Comparison of ENCODE assay signal across 25 cellular contexts in genomic region chr5:2482778-2483177, GRCh38.
"Had no signal": no experiment of that assay in that cellular context is flagged by ENCODE, and none has a peak within 500 bp of the region (broad histone marks: within the 10 kb centered on the region; RNA-seq: fewer than 3 reads in every experiment).

No MANE protein-coding gene starts in this region.

- H3K27ac ChIP-seq: esophagus muscularis mucosa, foreskin keratinocyte, gastroesophageal sphincter, heart left ventricle, hepatocyte, ovary, psoas muscle, skin epidermis, spleen, testis, tibial artery had no signal

- H3K27me3 ChIP-seq: foreskin keratinocyte, hepatocyte, ovary, spleen, testis, tibial artery had no signal

- H3K4me2 ChIP-seq: hepatocyte had no signal

- H2AFZ ChIP-seq: hepatocyte had no signal

- H3K36me3 ChIP-seq: esophagus muscularis mucosa, gastroesophageal sphincter, heart left ventricle, ovary, spleen, tibial artery had no signal

- DNase-seq: dermis blood vessel endothelial cell; effector memory CD4-positive, alpha-beta T cell; foreskin keratinocyte; heart left ventricle; kidney; natural killer cell; occipital lobe; ovary; posterior cingulate gyrus; psoas muscle; right cardiac atrium; spleen; stimulated activated CD4-positive, alpha-beta T cell treated with anti-CD3 and anti-CD28 coated beads, Interleukin-4, amount 100 ng/mL, for 4 hours; stimulated activated naive CD8-positive, alpha-beta T cell treated with anti-CD3 and anti-CD28 coated beads, Interleukin-15, Interleukin-2, amounts not matched to agents 100 U/mL and 50 U/mL, for 24 hours; substantia nigra; testis; tibial artery had no signal

- H3K4me1 ChIP-seq: esophagus muscularis mucosa, foreskin keratinocyte, gastroesophageal sphincter, heart left ventricle, psoas muscle, spleen, testis, tibial artery had no signal

- ATAC-seq: foreskin keratinocyte; gastroesophageal sphincter; heart left ventricle; left lobe of liver; natural killer cell; psoas muscle; right cardiac atrium; stimulated activated memory B cell treated with anti-CD40 and anti-IgM and Interleukin-4, amounts not matched to agents 10 μg/mL and 1 μg/mL and 100 μg/mL, for 72 hours; stimulated activated naive CD8-positive, alpha-beta T cell treated with anti-CD3 and anti-CD28 coated beads, Interleukin-15, Interleukin-2, amounts not matched to agents 100 U/mL and 50 U/mL, for 24 hours had no signal

- H3K9me3 ChIP-seq: ovary, testis had no signal

- H3K79me2 ChIP-seq: hepatocyte had no signal

- FAIRE-seq: endothelial cell of umbilical vein, kidney had no signal

- H3K4me3 ChIP-seq: esophagus muscularis mucosa, gastroesophageal sphincter, heart left ventricle, hepatocyte, lung, ovary, psoas muscle, skin epidermis, spleen, testis, tibial artery had no signal
